In genomic region chr10:1570652-1571051, GRCh38 we compare ENCODE assay signal across 1 cellular context.
A peak's percentile ranks its signal among the peaks of the same experiment; 100 is the strongest.
TF ChIP-seq lines count a peak whose summit lies in the region.

No MANE protein-coding gene starts in this region.

TF ChIP-seq in K562, 482 proteins besides CTCF, POLR2A, EP300 and RAD21:
- no peak for TF ChIP-seq THRAP3 (IDR thresholded peaks at IDR 0.05; ENCODE audit: borderline replicate concordance)
- TF ChIP-seq PKNOX1 (IDR thresholded peaks at IDR 0.05): peak; percentile 60
